ENCODE assay signal across 8 cellular contexts in genomic region chr6:1381397-1382330, GRCh38. TPM values are rescaled to one million over a fixed set of nuclear protein-coding genes. Genes with fewer than 3 reads are reported as not detected.
A peak's percentile ranks its signal among the peaks of the same experiment; 100 is the strongest.
DNase-seq lines count a peak whose midpoint lies in the region; ATAC-seq and TF ChIP-seq lines count a peak whose summit lies in the region.

No MANE protein-coding gene starts in this region.

- POLR2A ChIA-PET in CD4-positive, alpha-beta memory T cell (lab: Charles Lee; ENCODE audit: partially characterized antibody), result no interaction called here

- H3K9ac ChIP-seq in HUES6 (ENCODE audit: low read length), result no peak overlapping the region

- H3K27ac ChIP-seq in CD4-positive, alpha-beta memory T cell (ENCODE audit: low read depth, low read length), result no peak overlapping the region
- H3K27ac ChIP-seq in HUES6 (ENCODE audit: low read depth, low read length) (no peak overlapping the region), lower lobe of right lung (peak overlapping the region; percentile 78)

- peak in 4 of 5 donors; percentile 36 to 57 (median 48) for DNase-seq in CD4-positive, alpha-beta memory T cell
- peak; percentile 13 for DNase-seq in activated CD4-positive, CD25-positive, alpha-beta regulatory T cell treated with anti-CD3 and anti-CD28 coated beads, Interleukin-2, amount 50 U/mL, for 16 hours (ENCODE audit: low read depth, low spot score)
- DNase-seq in choroid plexus epithelial cell (ENCODE audit: low read depth) (no peak), lower lobe of right lung (no peak), putamen (ENCODE audit: low spot score) (no peak)
- DNase-seq in stimulated activated CD8-positive, alpha-beta memory T cell treated with anti-CD3 and anti-CD28 coated beads, Interleukin-12 subunit alpha, Interleukin-12 subunit beta, amount 100 ng/mL, for 4 hours (ENCODE audit: low read depth), result peak; percentile 26

- no peaks in the 10 kb centered on the region for H3K36me3 ChIP-seq in CD4-positive, alpha-beta memory T cell (ENCODE audit: insufficient read depth, low read length)
- H3K36me3 ChIP-seq in HUES6 (ENCODE audit: control insufficient read depth, insufficient read depth, low read length) (no peaks in the 10 kb centered on the region), lower lobe of right lung (no peaks in the 10 kb centered on the region)

- peaks cover 38% of the 10 kb centered on the region for H3K4me1 ChIP-seq in CD4-positive, alpha-beta memory T cell (ENCODE audit: insufficient read depth, low read length)
- H3K4me1 ChIP-seq in HUES6 (ENCODE audit: control insufficient read depth, insufficient read depth, low read length) (peaks cover 37% of the 10 kb centered on the region), lower lobe of right lung (peaks cover 54% of the 10 kb centered on the region)

- peaks cover 41% of the 10 kb centered on the region for H3K27me3 ChIP-seq in CD4-positive, alpha-beta memory T cell (ENCODE audit: insufficient read depth, low read length)
- peaks cover 99% of the 10 kb centered on the region for H3K27me3 ChIP-seq in HUES6 (ENCODE audit: control insufficient read depth, insufficient read depth, low read length)
- peaks cover 99% of the 10 kb centered on the region for H3K27me3 ChIP-seq in lower lobe of right lung (ENCODE audit: low read depth)

- peaks cover 15 to 41% (median 33%) of the 10 kb centered on the region in 4 donors for H3K4me1 Mint-ChIP-seq in CD4-positive, alpha-beta memory T cell

- peaks cover 0 to 4% (median 0%) of the 10 kb centered on the region in 8 donors for H3K9me3 Mint-ChIP-seq in CD4-positive, alpha-beta memory T cell

- intact Hi-C loops in CD4-positive, alpha-beta memory T cell (cut with micrococcal nuclease), result loop anchor here (1.0 to 5.0 kb wide), 4 partner anchors 584 to 1194 kb away; no protein-coding TSS in a partner anchor
- intact Hi-C loops in lower lobe of right lung (cut with DNase I), result no loop called here

- CTCF ChIA-PET in CD4-positive, alpha-beta memory T cell (lab: Charles Lee; ENCODE audit: partially characterized antibody), result interaction anchor here (0.8 to 1.4 kb wide), 4 partner anchors 15 to 791 kb away, joined by 3 to 7 read pairs (median 4); no protein-coding TSS in a partner anchor

- H3K4me3 Mint-ChIP-seq in CD4-positive, alpha-beta memory T cell, result peak overlapping the region in 6 of 8 donors; percentile 21 to 74 (median 55)

- no peak overlapping the region for H3K27ac Mint-ChIP-seq in CD4-positive, alpha-beta memory T cell

- no peak overlapping the region for H3K4me3 ChIP-seq in CD4-positive, alpha-beta memory T cell (ENCODE audit: low read length in 2 of 2)
- H3K4me3 ChIP-seq in HUES6 (ENCODE audit: low read depth, low read length), result peak overlapping the region; percentile 58
- peak overlapping the region; percentile 22 for H3K4me3 ChIP-seq in choroid plexus epithelial cell (ENCODE audit: low read depth, low read length)
- H3K4me3 ChIP-seq in lower lobe of right lung, result peak overlapping the region; percentile 49

- H3K9me3 ChIP-seq in CD4-positive, alpha-beta memory T cell (ENCODE audit: control insufficient read depth in 1 of 2, low read length in 2 of 2), result no peaks in the 10 kb centered on the region
- H3K9me3 ChIP-seq in HUES6 (ENCODE audit: control insufficient read depth, insufficient read depth, low read depth, low read length) (no peaks in the 10 kb centered on the region), lower lobe of right lung (no peaks in the 10 kb centered on the region)

- ATAC-seq in lower lobe of right lung, result peak; percentile 86 to 88
- ATAC-seq in HG03565 (IDR thresholded peaks at IDR 0.05; ENCODE audit: unreplicated experiment), result no peak

- H3K27me3 Mint-ChIP-seq in CD4-positive, alpha-beta memory T cell, result peaks cover 42 to 51% of the 10 kb centered on the region in 2 donors

- TF ChIP-seq CTCF in choroid plexus epithelial cell (conservative IDR thresholded peaks at IDR 0.05; ENCODE audit: low read depth, low read length) (peak; percentile 58), lower lobe of right lung (IDR thresholded peaks at IDR 0.05) (peak; percentile 88)

- H3K36me3 Mint-ChIP-seq in CD4-positive, alpha-beta memory T cell, result no peaks in the 10 kb centered on the region

RNA-seq across cellular contexts. Expression of gene FOXF2, which starts 7.7 kb away (rescaled TPM):
- total RNA-seq in CD4-positive, alpha-beta memory T cell, result not detected
- not detected for polyA plus RNA-seq in CD4-positive, alpha-beta memory T cell
- total RNA-seq in lower lobe of right lung, result 13.2 TPM

Comparison
In these comparisons a context has a peak if more than half of its experiments do, and no peak if none do; other contexts are left out.
1. DNase-seq: peak in CD4-positive, alpha-beta memory T cell (4 of 5), activated CD4-positive, CD25-positive, alpha-beta regulatory T cell treated with anti-CD3 and anti-CD28 coated beads, Interleukin-2, amount 50 U/mL, for 16 hours (single experiment) and stimulated activated CD8-positive, alpha-beta memory T cell treated with anti-CD3 and anti-CD28 coated beads, Interleukin-12 subunit alpha, Interleukin-12 subunit beta, amount 100 ng/mL, for 4 hours (single experiment); none in choroid plexus epithelial cell (single experiment), lower lobe of right lung (single experiment) and putamen (single experiment).
2. H3K4me3 ChIP-seq: peak in HUES6 (single experiment), choroid plexus epithelial cell (single experiment) and lower lobe of right lung (single experiment); none in CD4-positive, alpha-beta memory T cell (0 of 2).
3. RNA of gene FOXF2, which starts 7.7 kb away (total RNA-seq): 13.2 TPM in lower lobe of right lung (single experiment); not detected in CD4-positive, alpha-beta memory T cell; every median in the first group is over 10 times any median in the second.